ENCODE assay signal across 1 cellular context in genomic region chr10:44830022-44830421, GRCh38.
TF ChIP-seq lines count a peak whose summit lies in the region.

No MANE protein-coding gene starts in this region.

TF ChIP-seq in GM23338, 12 proteins besides CTCF, POLR2A, EP300 and RAD21 (continued from another document):
- TF ChIP-seq, protein P1, sequence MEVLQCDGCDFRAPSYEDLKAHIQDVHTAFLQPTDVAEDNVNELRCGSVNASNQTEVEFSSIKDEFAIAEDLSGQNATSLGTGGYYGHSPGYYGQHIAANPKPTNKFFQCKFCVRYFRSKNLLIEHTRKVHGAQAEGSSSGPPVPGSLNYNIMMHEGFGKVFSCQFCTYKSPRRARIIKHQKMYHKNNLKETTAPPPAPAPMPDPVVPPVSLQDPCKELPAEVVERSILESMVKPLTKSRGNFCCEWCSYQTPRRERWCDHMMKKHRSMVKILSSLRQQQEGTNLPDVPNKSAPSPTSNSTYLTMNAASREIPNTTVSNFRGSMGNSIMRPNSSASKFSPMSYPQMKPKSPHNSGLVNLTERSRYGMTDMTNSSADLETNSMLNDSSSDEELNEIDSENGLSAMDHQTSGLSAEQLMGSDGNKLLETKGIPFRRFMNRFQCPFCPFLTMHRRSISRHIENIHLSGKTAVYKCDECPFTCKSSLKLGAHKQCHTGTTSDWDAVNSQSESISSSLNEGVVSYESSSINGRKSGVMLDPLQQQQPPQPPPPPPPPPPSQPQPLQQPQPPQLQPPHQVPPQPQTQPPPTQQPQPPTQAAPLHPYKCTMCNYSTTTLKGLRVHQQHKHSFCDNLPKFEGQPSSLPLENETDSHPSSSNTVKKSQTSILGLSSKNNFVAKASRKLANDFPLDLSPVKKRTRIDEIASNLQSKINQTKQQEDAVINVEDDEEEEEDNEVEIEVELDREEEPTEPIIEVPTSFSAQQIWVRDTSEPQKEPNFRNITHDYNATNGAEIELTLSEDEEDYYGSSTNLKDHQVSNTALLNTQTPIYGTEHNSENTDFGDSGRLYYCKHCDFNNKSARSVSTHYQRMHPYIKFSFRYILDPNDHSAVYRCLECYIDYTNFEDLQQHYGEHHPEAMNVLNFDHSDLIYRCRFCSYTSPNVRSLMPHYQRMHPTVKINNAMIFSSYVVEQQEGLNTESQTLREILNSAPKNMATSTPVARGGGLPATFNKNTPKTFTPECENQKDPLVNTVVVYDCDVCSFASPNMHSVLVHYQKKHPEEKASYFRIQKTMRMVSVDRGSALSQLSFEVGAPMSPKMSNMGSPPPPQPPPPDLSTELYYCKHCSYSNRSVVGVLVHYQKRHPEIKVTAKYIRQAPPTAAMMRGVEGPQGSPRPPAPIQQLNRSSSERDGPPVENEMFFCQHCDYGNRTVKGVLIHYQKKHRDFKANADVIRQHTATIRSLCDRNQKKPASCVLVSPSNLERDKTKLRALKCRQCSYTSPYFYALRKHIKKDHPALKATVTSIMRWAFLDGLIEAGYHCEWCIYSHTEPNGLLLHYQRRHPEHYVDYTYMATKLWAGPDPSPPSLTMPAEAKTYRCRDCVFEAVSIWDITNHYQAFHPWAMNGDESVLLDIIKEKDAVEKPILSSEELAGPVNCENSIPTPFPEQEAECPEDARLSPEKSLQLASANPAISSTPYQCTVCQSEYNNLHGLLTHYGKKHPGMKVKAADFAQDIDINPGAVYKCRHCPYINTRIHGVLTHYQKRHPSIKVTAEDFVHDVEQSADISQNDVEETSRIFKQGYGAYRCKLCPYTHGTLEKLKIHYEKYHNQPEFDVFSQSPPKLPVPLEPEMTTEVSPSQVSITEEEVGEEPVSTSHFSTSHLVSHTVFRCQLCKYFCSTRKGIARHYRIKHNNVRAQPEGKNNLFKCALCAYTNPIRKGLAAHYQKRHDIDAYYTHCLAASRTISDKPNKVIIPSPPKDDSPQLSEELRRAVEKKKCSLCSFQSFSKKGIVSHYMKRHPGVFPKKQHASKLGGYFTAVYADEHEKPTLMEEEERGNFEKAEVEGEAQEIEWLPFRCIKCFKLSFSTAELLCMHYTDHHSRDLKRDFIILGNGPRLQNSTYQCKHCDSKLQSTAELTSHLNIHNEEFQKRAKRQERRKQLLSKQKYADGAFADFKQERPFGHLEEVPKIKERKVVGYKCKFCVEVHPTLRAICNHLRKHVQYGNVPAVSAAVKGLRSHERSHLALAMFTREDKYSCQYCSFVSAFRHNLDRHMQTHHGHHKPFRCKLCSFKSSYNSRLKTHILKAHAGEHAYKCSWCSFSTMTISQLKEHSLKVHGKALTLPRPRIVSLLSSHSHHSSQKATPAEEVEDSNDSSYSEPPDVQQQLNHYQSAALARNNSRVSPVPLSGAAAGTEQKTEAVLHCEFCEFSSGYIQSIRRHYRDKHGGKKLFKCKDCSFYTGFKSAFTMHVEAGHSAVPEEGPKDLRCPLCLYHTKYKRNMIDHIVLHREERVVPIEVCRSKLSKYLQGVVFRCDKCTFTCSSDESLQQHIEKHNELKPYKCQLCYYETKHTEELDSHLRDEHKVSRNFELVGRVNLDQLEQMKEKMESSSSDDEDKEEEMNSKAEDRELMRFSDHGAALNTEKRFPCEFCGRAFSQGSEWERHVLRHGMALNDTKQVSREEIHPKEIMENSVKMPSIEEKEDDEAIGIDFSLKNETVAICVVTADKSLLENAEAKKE (CRISPR knock-in tag; IDR thresholded peaks at IDR 0.05): no peak
- no peak for TF ChIP-seq STAT1 (IDR thresholded peaks at IDR 0.05; ENCODE audit: unreplicated experiment)
